Comparison of ENCODE assay signal across 1 cellular context in genomic region chr6:163529605-163530004, GRCh38.
TF ChIP-seq lines count a peak whose summit lies in the region.

No MANE protein-coding gene starts in this region.

TF ChIP-seq in WTC11, 78 proteins besides CTCF, POLR2A, EP300 and RAD21 (continued from another document):
- no peak for TF ChIP-seq ERG (CRISPR knock-in tag; IDR thresholded peaks at IDR 0.05)
